ENCODE assay signal across 8 cellular contexts in genomic region chr22:38336699-38337098, GRCh38. TPM values are rescaled to one million over a fixed set of nuclear protein-coding genes. Genes with fewer than 3 reads are reported as not detected.
DNase-seq lines count a peak whose midpoint lies in the region; ATAC-seq and TF ChIP-seq lines count a peak whose summit lies in the region.

No MANE protein-coding gene starts in this region.

- H3K4me2 ChIP-seq in mesenchymal stem cell (ENCODE audit: low read length, poor library complexity, severe bottlenecking), result peak overlapping the region; percentile 91

- H2AFZ ChIP-seq in mesenchymal stem cell (ENCODE audit: low read depth, low read length), result no peak overlapping the region

- peak overlapping the region in 1 of 5 experiments; percentile 21 for H3K27ac Mint-ChIP-seq in brain

- H3K4me1 ChIP-seq in HUES48 (ENCODE audit: control insufficient read depth, insufficient read depth, low read length) (peaks cover 30% of the 10 kb centered on the region), mesenchymal stem cell (ENCODE audit: control insufficient read depth, insufficient read depth, low read depth, low read length) (peaks cover 9% of the 10 kb centered on the region)

- H3K9ac ChIP-seq in HUES48 (ENCODE audit: low read depth, low read length) (no peak overlapping the region), mesenchymal stem cell (ENCODE audit: low read length) (peak overlapping the region; percentile 68)

- peak overlapping the region; percentile 58 for H3K4me3 ChIP-seq in AG04450 (ENCODE audit: low read depth, low read length)
- peak overlapping the region; percentile 69 for H3K4me3 ChIP-seq in HUES48 (ENCODE audit: low read depth, low read length)
- H3K4me3 ChIP-seq in mesenchymal stem cell (ENCODE audit: insufficient read depth in 1 of 2, low read depth in 1 of 2, low read length in 2 of 2), result peak overlapping the region in 1 of 2 experiments; percentile 76

- ATAC-seq in HG03354 (IDR thresholded peaks at IDR 0.05; ENCODE audit: poor library complexity, severe bottlenecking, unreplicated experiment), result no peak

- no peak overlapping the region for H4K8ac ChIP-seq in mesenchymal stem cell (ENCODE audit: low read length)

- H2BK120ac ChIP-seq in mesenchymal stem cell (ENCODE audit: low read depth, low read length), result no peak overlapping the region

- no peaks in the 10 kb centered on the region for H3K79me1 ChIP-seq in mesenchymal stem cell (replicated peaks; ENCODE audit: low read length, poor library complexity, severe bottlenecking)

- TF ChIP-seq CTCF in AG04450 (IDR thresholded peaks at IDR 0.05; ENCODE audit: low read depth, low read length), result no peak
- TF ChIP-seq CTCF in brain (conservative IDR thresholded peaks at IDR 0.05), result no peak

- 69% methylated on average over 9 of the region's 9 CpGs for WGBS in mesenchymal stem cell

- peaks cover 6% of the 10 kb centered on the region for H3K36me3 Mint-ChIP-seq in brain

- DNase-seq in AG04450 (ENCODE audit: low read depth, low spot score) (no peak), mesenchymal stem cell (no peak), NCI-H146 (lab: John Stamatoyannopoulos, UW) (no peak), DMS79 treated with DMSO at 0.1 percent for 48 hours (lab: John Stamatoyannopoulos, UW) (no peak)
- no peak for DNase-seq in activated CD8-positive, alpha-beta memory T cell treated with anti-CD3 and anti-CD28 coated beads, Interleukin-2, amount 50 U/mL, for 4 hours

- H3K4me3 Mint-ChIP-seq in brain, result peak overlapping the region; percentile 59 to 80 (median 79)

- no peak overlapping the region for H2AK5ac ChIP-seq in mesenchymal stem cell (ENCODE audit: low read length, severe bottlenecking)

- H4K91ac ChIP-seq in mesenchymal stem cell (ENCODE audit: low read length), result no peak overlapping the region

- CTCF ChIA-PET in AG04450 (lab: Charles Lee), result no interaction called here

- no peak overlapping the region for H3K18ac ChIP-seq in mesenchymal stem cell (ENCODE audit: low read depth in 1 of 2, low read length in 2 of 2)

- H3K14ac ChIP-seq in mesenchymal stem cell (ENCODE audit: low read length in 2 of 2), result no peak overlapping the region

- H2BK15ac ChIP-seq in mesenchymal stem cell (ENCODE audit: low read depth, poor library complexity, severe bottlenecking), result no peak overlapping the region

- H2BK12ac ChIP-seq in mesenchymal stem cell (ENCODE audit: low read length in 2 of 2), result no peak overlapping the region

- H3K27me3 ChIP-seq in AG04450 (ENCODE audit: control insufficient read depth, insufficient read depth, low read length), result no peaks in the 10 kb centered on the region
- no peaks in the 10 kb centered on the region for H3K27me3 ChIP-seq in HUES48 (ENCODE audit: control insufficient read depth, insufficient read depth, low read length)
- no peaks in the 10 kb centered on the region for H3K27me3 ChIP-seq in mesenchymal stem cell (ENCODE audit: control insufficient read depth in 1 of 2, insufficient read depth in 1 of 2, low read length in 2 of 2)

- H3K27ac ChIP-seq in AG04450 (ENCODE audit: low read depth, low read length) (no peak overlapping the region), HUES48 (ENCODE audit: low read depth, low read length) (peak overlapping the region; percentile 55), mesenchymal stem cell (ENCODE audit: low read length, poor library complexity, severe bottlenecking) (no peak overlapping the region)

- no peaks in the 10 kb centered on the region for H3K27me3 Mint-ChIP-seq in brain

- POLR2A ChIA-PET in AG04450 (lab: Yijun Ruan, JAX), result interaction anchor here (0.6 kb wide), 1 partner anchor 119 kb away, joined by 3 read pairs; no protein-coding TSS in a partner anchor

- H3K4me1 Mint-ChIP-seq in brain, result peaks cover 5% of the 10 kb centered on the region

- H3K9me3 ChIP-seq in AG04450 (ENCODE audit: control insufficient read depth, insufficient read depth, low read length) (no peaks in the 10 kb centered on the region), HUES48 (ENCODE audit: control insufficient read depth, insufficient read depth, low read length) (no peaks in the 10 kb centered on the region), mesenchymal stem cell (ENCODE audit: control insufficient read depth, low read length) (no peaks in the 10 kb centered on the region)

- H2BK5ac ChIP-seq in mesenchymal stem cell (ENCODE audit: low read depth, low read length, poor library complexity, severe bottlenecking), result no peak overlapping the region

- H3K23ac ChIP-seq in mesenchymal stem cell (ENCODE audit: low read length in 2 of 2), result no peak overlapping the region

- peaks cover 0 to 2% (median 0%) of the 10 kb centered on the region in 5 experiments for H3K9me3 Mint-ChIP-seq in brain

- H3K36me3 ChIP-seq in HUES48 (ENCODE audit: control insufficient read depth, insufficient read depth, low read length) (no peaks in the 10 kb centered on the region), mesenchymal stem cell (ENCODE audit: control insufficient read depth in 1 of 2, insufficient read depth in 2 of 2, low read depth in 1 of 2, low read length in 2 of 2) (no peaks in the 10 kb centered on the region)

- H3K4ac ChIP-seq in mesenchymal stem cell (ENCODE audit: low read depth in 1 of 2, low read length in 2 of 2), result no peak overlapping the region

RNA-seq across cellular contexts. Expression of gene CSNK1E, which starts 19.5 kb away (rescaled TPM):
- polyA plus RNA-seq in AG04450 (2011; rRNA removed) (109 and 128 TPM in 2 replicates), brain (ENCODE audit: insufficient read depth, low read depth, low replicate concordance) (162 TPM)
- polyA minus RNA-seq in AG04450 (2011; rRNA and poly(A)+ RNA removed), result 141 and 196 TPM in 2 replicates
- polyA plus RNA-seq in mesenchymal stem cell (2013, experiment 1 of 2), result 175 TPM
- polyA plus RNA-seq in mesenchymal stem cell (2013, experiment 2 of 2), result 170 TPM
